In genomic region chr22:32474635-32475427, GRCh38 we compare ENCODE assay signal across 1 cellular context.
A peak's percentile ranks its signal among the peaks of the same experiment; 100 is the strongest.
TF ChIP-seq lines count a peak whose summit lies in the region.

FBXO7 (plus strand) TSS chr22:32474811; CDS start chr22:32475003, 192 bp downstream.

TF ChIP-seq in HepG2, 621 proteins besides CTCF, POLR2A, EP300 and RAD21 (continued from another document and continues in another):
- peak; percentile 80 for TF ChIP-seq ARID4A (CRISPR knock-in tag; IDR thresholded peaks at IDR 0.05; ENCODE audit: borderline replicate concordance)
- TF ChIP-seq IRF1 (CRISPR knock-in tag; IDR thresholded peaks at IDR 0.05; ENCODE audit: low read depth): 0 out of 2 replicates have a peak, but pooled peaks have one; percentile 40
- peak; percentile 48 for TF ChIP-seq FOSL2 (CRISPR knock-in tag; IDR thresholded peaks at IDR 0.05)
- no peak for TF ChIP-seq ZFP1 (CRISPR knock-in tag; IDR thresholded peaks at IDR 0.05)
- TF ChIP-seq GLI4 (CRISPR knock-in tag; IDR thresholded peaks at IDR 0.05; ENCODE audit: borderline replicate concordance): peak; percentile 82; the same call in 1 of the 2 replicates
- TF ChIP-seq HOXA5 (CRISPR knock-in tag; IDR thresholded peaks at IDR 0.05): 0 out of 2 replicates have a peak, but pooled peaks have one; percentile 49
- no peak for TF ChIP-seq HIC2 (CRISPR knock-in tag; IDR thresholded peaks at IDR 0.05; ENCODE audit: low read depth)
- TF ChIP-seq NPAS2 (CRISPR knock-in tag; IDR thresholded peaks at IDR 0.05; ENCODE audit: borderline replicate concordance): no peak
- TF ChIP-seq TEAD3 (CRISPR knock-in tag; optimal IDR thresholded peaks at IDR 0.05; ENCODE audit: borderline replicate concordance): peak; percentile 62
- peak; percentile 92 for TF ChIP-seq ZNF687 (CRISPR knock-in tag; IDR thresholded peaks at IDR 0.05)
- no peak for TF ChIP-seq MIER3 (CRISPR knock-in tag; IDR thresholded peaks at IDR 0.05; ENCODE audit: borderline replicate concordance)
- TF ChIP-seq ZNF124 (CRISPR knock-in tag; IDR thresholded peaks at IDR 0.05): no peak
- no peak for TF ChIP-seq JARID2 (CRISPR knock-in tag; IDR thresholded peaks at IDR 0.05; ENCODE audit: insufficient replicate concordance)
- peak; percentile 13; the same call in 1 of the 2 replicates for TF ChIP-seq SP2 (CRISPR knock-in tag; IDR thresholded peaks at IDR 0.05)
- TF ChIP-seq ZSCAN31 (CRISPR knock-in tag; IDR thresholded peaks at IDR 0.05; ENCODE audit: low read depth): peak; percentile 44; the same call in 1 of the 2 replicates
- TF ChIP-seq REST (IDR thresholded peaks at IDR 0.05; ENCODE audit: borderline replicate concordance in 1 of 2, low read depth in 1 of 2, low read length in 2 of 2): no peak
- TF ChIP-seq SP140L (CRISPR knock-in tag; IDR thresholded peaks at IDR 0.05; ENCODE audit: borderline replicate concordance): no peak
- no peak; the same call in 1 of the 2 replicates for TF ChIP-seq EEA1 (CRISPR knock-in tag; IDR thresholded peaks at IDR 0.05; ENCODE audit: borderline replicate concordance)
- 0 out of 2 replicates have a peak, but pooled peaks have one; percentile 13 for TF ChIP-seq MED13 (CRISPR knock-in tag; IDR thresholded peaks at IDR 0.05)
- TF ChIP-seq ZNF772 (CRISPR knock-in tag; IDR thresholded peaks at IDR 0.05): peak; percentile 25
- no peak for TF ChIP-seq ZNF891 (CRISPR knock-in tag; IDR thresholded peaks at IDR 0.05)
- peak; percentile 71 for TF ChIP-seq MXD1 (CRISPR knock-in tag; IDR thresholded peaks at IDR 0.05)
- TF ChIP-seq MED8 (CRISPR knock-in tag; IDR thresholded peaks at IDR 0.05; ENCODE audit: insufficient replicate concordance): peak; percentile 77
- TF ChIP-seq DPF2 (CRISPR knock-in tag; IDR thresholded peaks at IDR 0.05; ENCODE audit: borderline replicate concordance, low read depth): no peak
- TF ChIP-seq ZNF263 (CRISPR knock-in tag; IDR thresholded peaks at IDR 0.05): peak; percentile 14; the same call in 1 of the 2 replicates
- TF ChIP-seq TOPORS (CRISPR knock-in tag; IDR thresholded peaks at IDR 0.05): no peak
- no peak for TF ChIP-seq ZNF12 (CRISPR knock-in tag; IDR thresholded peaks at IDR 0.05)
- no peak for TF ChIP-seq KAT2B (IDR thresholded peaks at IDR 0.05; ENCODE audit: borderline replicate concordance, low read depth, low read length)
- no peak for TF ChIP-seq NFE2L1 (CRISPR knock-in tag; IDR thresholded peaks at IDR 0.05; ENCODE audit: borderline replicate concordance)
- TF ChIP-seq ZNF670 (CRISPR knock-in tag; IDR thresholded peaks at IDR 0.05; ENCODE audit: borderline replicate concordance): no peak
- TF ChIP-seq MXI1 (IDR thresholded peaks at IDR 0.05; ENCODE audit: borderline replicate concordance, low read depth, low read length): no peak; the same call in 2 of the 3 replicates
- TF ChIP-seq SMAD9 (CRISPR knock-in tag; IDR thresholded peaks at IDR 0.05): no peak
- no peak for TF ChIP-seq ZNF598 (CRISPR knock-in tag; IDR thresholded peaks at IDR 0.05; ENCODE audit: borderline replicate concordance)
- no peak; the same call in 1 of the 2 replicates for TF ChIP-seq CREBL2 (CRISPR knock-in tag; IDR thresholded peaks at IDR 0.05; ENCODE audit: borderline replicate concordance)
- peak; percentile 66; the same call in 1 of the 2 replicates for TF ChIP-seq ZSCAN21 (CRISPR knock-in tag; IDR thresholded peaks at IDR 0.05; ENCODE audit: borderline replicate concordance)
- TF ChIP-seq CSRNP1 (CRISPR knock-in tag; IDR thresholded peaks at IDR 0.05): peak; percentile 89
- TF ChIP-seq EHMT2 (IDR thresholded peaks at IDR 0.05; ENCODE audit: borderline replicate concordance, low read depth, low read length): no peak
- no peak for TF ChIP-seq GPN1 (CRISPR knock-in tag; IDR thresholded peaks at IDR 0.05; ENCODE audit: borderline replicate concordance)
- peak; percentile 76 for TF ChIP-seq ELF1 (CRISPR knock-in tag; IDR thresholded peaks at IDR 0.05)
- TF ChIP-seq NFKB2 (CRISPR knock-in tag; IDR thresholded peaks at IDR 0.05; ENCODE audit: borderline replicate concordance): 0 out of 2 replicates have a peak, but pooled peaks have one; percentile 24
- no peak for TF ChIP-seq ZNF10 (CRISPR knock-in tag; IDR thresholded peaks at IDR 0.05; ENCODE audit: borderline replicate concordance, low read depth)
- TF ChIP-seq SETDB1 (CRISPR knock-in tag; IDR thresholded peaks at IDR 0.05; ENCODE audit: borderline replicate concordance): no peak
- TF ChIP-seq SUZ12 (IDR thresholded peaks at IDR 0.05; ENCODE audit: low read depth, low read length): no peak
- peak; percentile 25; the same call in 1 of the 2 replicates for TF ChIP-seq ZNF567 (CRISPR knock-in tag; IDR thresholded peaks at IDR 0.05; ENCODE audit: borderline replicate concordance)
- TF ChIP-seq ZNF556 (CRISPR knock-in tag; IDR thresholded peaks at IDR 0.05; ENCODE audit: borderline replicate concordance): 0 out of 2 replicates have a peak, but pooled peaks have one; percentile 27
- TF ChIP-seq REPIN1 (CRISPR knock-in tag; IDR thresholded peaks at IDR 0.05; ENCODE audit: borderline replicate concordance, low read depth): peak; percentile 41; the same call in 1 of the 2 replicates
- no peak for TF ChIP-seq ATAD3A (CRISPR knock-in tag; IDR thresholded peaks at IDR 0.05)
- no peak for TF ChIP-seq STAT5B (CRISPR knock-in tag; IDR thresholded peaks at IDR 0.05)
- peak; percentile 8; the same call in 1 of the 2 replicates for TF ChIP-seq ZNF614 (CRISPR knock-in tag; IDR thresholded peaks at IDR 0.05; ENCODE audit: borderline replicate concordance)
- TF ChIP-seq TEAD2 (CRISPR knock-in tag; IDR thresholded peaks at IDR 0.05): no peak; the same call in 1 of the 2 replicates
- TF ChIP-seq ZNF430 (CRISPR knock-in tag; IDR thresholded peaks at IDR 0.05): no peak; the same call in 1 of the 2 replicates
- peak; percentile 74; the same call in 1 of the 2 replicates for TF ChIP-seq ZNF564 (CRISPR knock-in tag; IDR thresholded peaks at IDR 0.05)
